9 cellular contexts compared by ENCODE assay signal in the genomic region with DNA sequence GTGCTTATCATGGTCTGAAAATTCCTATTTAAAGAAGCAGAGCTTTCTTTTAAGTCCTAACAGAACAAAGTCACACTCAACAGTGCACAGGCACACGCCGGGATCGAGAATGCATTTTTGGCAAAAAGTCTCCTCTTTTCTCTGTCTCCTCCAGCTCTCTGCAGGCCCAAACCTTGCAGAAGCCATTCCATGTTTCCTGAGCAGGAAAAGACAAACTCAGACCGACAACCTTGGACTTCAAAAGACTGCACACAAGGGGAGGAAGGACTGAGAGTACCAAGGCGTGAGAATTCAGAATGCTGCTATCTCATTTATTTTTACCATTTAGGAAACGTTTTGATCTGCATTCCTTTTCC.
DNase-seq lines count a peak whose midpoint lies in the region; ATAC-seq, FAIRE-seq and TF ChIP-seq lines count a peak whose summit lies in the region.
"Had no signal": no experiment of that assay in that cellular context is flagged by ENCODE, and none has a peak within 500 bp of the region (broad histone marks: within the 10 kb centered on the region; RNA-seq: fewer than 3 reads in every experiment).

No MANE protein-coding gene starts in this region.

- H3K9me3 ChIP-seq in WERI-Rb-1 (ENCODE audit: severe bottlenecking): no peaks in the 10 kb centered on the region
- H3K9me3 ChIP-seq in gastroesophageal sphincter: no peaks in the 10 kb centered on the region
- no peaks in the 10 kb centered on the region for H3K9me3 ChIP-seq in small intestine (ENCODE audit: control insufficient read depth, low read depth)

- ATAC-seq in GM19455 (IDR thresholded peaks at IDR 0.05; ENCODE audit: unreplicated experiment): peak; percentile 0
- no peak for ATAC-seq in gastroesophageal sphincter
- ATAC-seq in HG03159 (IDR thresholded peaks at IDR 0.05; ENCODE audit: unreplicated experiment): no peak

- no peak for DNase-seq in WERI-Rb-1
- no peak for DNase-seq in small intestine
- DNase-seq in erythroblast (lab: John Stamatoyannopoulos, UW): no peak
- DNase-seq in ureter (ENCODE audit: low spot score): no peak
- DNase-seq in activated CD8-positive, alpha-beta memory T cell treated with anti-CD3 and anti-CD28 coated beads, Interleukin-2, amount 50 U/mL, for 48 hours: no peak
- DNase-seq: NCI-H69 had no signal

- H3K27ac ChIP-seq in WERI-Rb-1 (peak overlapping the region; percentile 97), gastroesophageal sphincter (peak overlapping the region; percentile 98 to 99 (median 99)), small intestine (ENCODE audit: low read depth in 1 of 2, low read length in 1 of 2) (peak overlapping the region; percentile 99 to 100)

- TF ChIP-seq CTCF in WERI-Rb-1 (IDR thresholded peaks at IDR 0.05; ENCODE audit: low read depth, low read length) (no peak), gastroesophageal sphincter (IDR thresholded peaks at IDR 0.05) (no peak)

- H3K36me3 ChIP-seq in WERI-Rb-1 (no peaks in the 10 kb centered on the region), gastroesophageal sphincter (no peaks in the 10 kb centered on the region), small intestine (ENCODE audit: control insufficient read depth in 2 of 2, insufficient read depth in 2 of 2, low read length in 2 of 2) (no peaks in the 10 kb centered on the region)

- no peak for TF ChIP-seq EP300 in gastroesophageal sphincter (IDR thresholded peaks at IDR 0.05)

- 1 to 5% methylated on average over 6 of the region's 6 CpGs for WGBS in gastroesophageal sphincter (ENCODE audit: low coverage in 1 of 2), 2 donors
- WGBS in small intestine, 3 donors: 10 to 23% (median 15%) methylated on average over 6 of the region's 6 CpGs

- H3K27me3 ChIP-seq in WERI-Rb-1 (ENCODE audit: insufficient read depth, low read depth, severe bottlenecking) (no peaks in the 10 kb centered on the region), gastroesophageal sphincter (no peaks in the 10 kb centered on the region), small intestine (ENCODE audit: control insufficient read depth in 2 of 2, insufficient read depth in 2 of 2, low read length in 2 of 2) (no peaks in the 10 kb centered on the region)

- FAIRE-seq in small intestine (lab: Jason Lieb, UNC): no peak

- TF ChIP-seq POLR2A in gastroesophageal sphincter (IDR thresholded peaks at IDR 0.05) (no peak), erythroblast (IDR thresholded peaks at IDR 0.05; ENCODE audit: low read length) (no peak)

- peak overlapping the region; percentile 52 for H3K4me3 ChIP-seq in WERI-Rb-1 (ENCODE audit: low read depth, low read length)
- peak overlapping the region; percentile 59 to 69 for H3K4me3 ChIP-seq in gastroesophageal sphincter
- H3K4me3 ChIP-seq in small intestine (ENCODE audit: low read depth in 1 of 2, low read length in 2 of 2): peak overlapping the region in 1 of 2 donors; percentile 86

- H3K4me1 ChIP-seq in gastroesophageal sphincter: peaks cover 10 to 45% (median 33%) of the 10 kb centered on the region in 3 donors
- H3K4me1 ChIP-seq in small intestine (ENCODE audit: control insufficient read depth in 2 of 2, insufficient read depth in 1 of 2, low read depth in 1 of 2, low read length in 1 of 2): peaks cover 5 to 8% of the 10 kb centered on the region in 2 donors
